14 cellular contexts compared by ENCODE assay signal in genomic region chr6:100300221-100300736, GRCh38.
DNase-seq lines count a peak whose midpoint lies in the region; ATAC-seq, FAIRE-seq and TF ChIP-seq lines count a peak whose summit lies in the region.
"Had no signal": no experiment of that assay in that cellular context is flagged by ENCODE, and none has a peak within 500 bp of the region (broad histone marks: within the 10 kb centered on the region; RNA-seq: fewer than 3 reads in every experiment).

No MANE protein-coding gene starts in this region.

- no peaks in the 10 kb centered on the region for H3K27me3 Mint-ChIP-seq in astrocyte (ENCODE audit: low read depth, unreplicated experiment)
- no peaks in the 10 kb centered on the region for H3K27me3 Mint-ChIP-seq in endothelial cell (ENCODE audit: unreplicated experiment)

- FAIRE-seq in A549 (lab: Jason Lieb, UNC) (peak; percentile 63), astrocyte (lab: Jason Lieb, UNC) (peak; percentile 99)

- no peak overlapping the region for H2BK120ac ChIP-seq in neuronal stem cell (ENCODE audit: low read depth, low read length)

- H3K9ac ChIP-seq in astrocyte (ENCODE audit: low read length) (peak overlapping the region; percentile 2), neuronal stem cell (ENCODE audit: low read depth, low read length, poor library complexity) (no peak overlapping the region)

- no peak overlapping the region for H3K4ac ChIP-seq in neuronal stem cell (ENCODE audit: low read length)

- no peak overlapping the region for H4K8ac ChIP-seq in neuronal stem cell (ENCODE audit: low read depth, low read length)

- POLR2A ChIA-PET in A549 (lab: Yijun Ruan, JAX) = no interaction called here

- peak in 1 of 2 experiments; percentile 11; a peak in 2 of 5 replicates for TF ChIP-seq RAD21 in A549 (conservative IDR thresholded peaks at IDR 0.05 in 1 of 2, IDR thresholded peaks at IDR 0.05 in 1 of 2)

- DNase-seq in A549 (ENCODE audit: low read depth in 1 of 2, low spot score in 1 of 2) = peak; percentile 59 to 94
- peak; percentile 88 for DNase-seq in HS-27A (ENCODE audit: low read depth)
- DNase-seq in astrocyte (ENCODE audit: low read depth) = peak; percentile 98
- peak; percentile 41 for DNase-seq in hepatocyte (ENCODE audit: low spot score)
- DNase-seq in neuronal stem cell (ENCODE audit: low spot score) = no peak
- no peak for DNase-seq in heart right ventricle
- DNase-seq in endothelial cell (ENCODE audit: low spot score) = no peak
- DNase-seq in uterus = no peak
- DNase-seq: activated CD4-positive, alpha-beta memory T cell treated with anti-CD3 and anti-CD28 coated beads, Interleukin-2, amount 10 ng/mL, durations not matched to agents 7 days and 5 days; stimulated activated CD4-positive, alpha-beta T cell treated with anti-CD3 and anti-CD28 coated beads, Interleukin-4, amount 100 ng/mL, for 24 hours; testis had no signal

- no peak overlapping the region for H2AK5ac ChIP-seq in neuronal stem cell (ENCODE audit: low read depth, low read length)

- H2BK5ac ChIP-seq in neuronal stem cell (ENCODE audit: low read length) = no peak overlapping the region

- no peaks in the 10 kb centered on the region for H3K9me3 Mint-ChIP-seq in astrocyte (ENCODE audit: unreplicated experiment)
- H3K9me3 Mint-ChIP-seq in endothelial cell (ENCODE audit: unreplicated experiment) = no peaks in the 10 kb centered on the region
- H3K9me3 Mint-ChIP-seq: activated CD4-positive, alpha-beta memory T cell treated with anti-CD3 and anti-CD28 coated beads, Interleukin-2, amount 10 ng/mL, durations not matched to agents 7 days and 5 days; nephron had no signal

- no peak overlapping the region for H2BK15ac ChIP-seq in neuronal stem cell (ENCODE audit: low read length)

- no peak overlapping the region for H4K91ac ChIP-seq in neuronal stem cell (ENCODE audit: low read depth, low read length, poor library complexity)

- H2AFZ ChIP-seq in astrocyte (ENCODE audit: low read depth, low read length) (no peak overlapping the region), hepatocyte (no peak overlapping the region), neuronal stem cell (ENCODE audit: low read length) (no peak overlapping the region)

- H3K27ac ChIP-seq in A549 (peak overlapping the region; percentile 88 to 92), astrocyte (ENCODE audit: low read depth, low read length) (peak overlapping the region; percentile 86), hepatocyte (peak overlapping the region; percentile 57), neuronal stem cell (replicated peaks; ENCODE audit: low read length) (no peak overlapping the region), heart right ventricle (no peak overlapping the region), uterus (no peak overlapping the region)
- H3K27ac ChIP-seq: ascending aorta, testis had no signal

- peak overlapping the region; percentile 94 for H3K27ac Mint-ChIP-seq in astrocyte (ENCODE audit: unreplicated experiment)
- no peak overlapping the region for H3K27ac Mint-ChIP-seq in endothelial cell (ENCODE audit: unreplicated experiment)
- H3K27ac Mint-ChIP-seq: activated CD4-positive, alpha-beta memory T cell treated with anti-CD3 and anti-CD28 coated beads, Interleukin-2, amount 10 ng/mL, durations not matched to agents 7 days and 5 days; B cell; nephron had no signal

- no peak overlapping the region for H3K23ac ChIP-seq in neuronal stem cell (ENCODE audit: low read depth, low read length, poor library complexity)

- 2% methylated on average over 3 of the region's 3 CpGs for WGBS in A549 (ENCODE audit: missing lambda C conversion rate)
- WGBS in hepatocyte (ENCODE audit: low lambda C conversion rate, missing lambda C conversion rate) = 71% methylated on average over 3 of the region's 3 CpGs
- WGBS in neuronal stem cell (ENCODE audit: extremely low coverage in 2 of 2, insufficient read length in 2 of 2, insufficient replicate concordance in 1 of 2), 2 donors = no CpG with 5 or more reads among the region's 3 CpGs
- 48 to 51% methylated on average over 3 of the region's 3 CpGs for WGBS in heart right ventricle, 2 donors

- no peak overlapping the region for H3K14ac ChIP-seq in neuronal stem cell (ENCODE audit: low read length)

- H3K4me3 ChIP-seq in A549 (no peak overlapping the region), astrocyte (ENCODE audit: insufficient read depth, low read depth, low read length) (peak overlapping the region; percentile 18), hepatocyte (no peak overlapping the region), neuronal stem cell (ENCODE audit: low read length in 2 of 2) (no peak overlapping the region), heart right ventricle (no peak overlapping the region), uterus (no peak overlapping the region)
- H3K4me3 ChIP-seq: ascending aorta, testis had no signal

- no peaks in the 10 kb centered on the region for H3K36me3 ChIP-seq in astrocyte (ENCODE audit: insufficient read depth, low read length)
- H3K36me3 ChIP-seq in hepatocyte (replicated peaks; ENCODE audit: insufficient read depth, low read depth) = no peaks in the 10 kb centered on the region
- H3K36me3 ChIP-seq in neuronal stem cell (replicated peaks in 1 of 2; ENCODE audit: control insufficient read depth in 2 of 2, insufficient read depth in 2 of 2, low read length in 2 of 2) = no peaks in the 10 kb centered on the region
- H3K36me3 ChIP-seq in heart right ventricle = no peaks in the 10 kb centered on the region
- no peaks in the 10 kb centered on the region for H3K36me3 ChIP-seq in uterus
- H3K36me3 ChIP-seq: ascending aorta had no signal

- H3K9me2 ChIP-seq in hepatocyte (replicated peaks; ENCODE audit: insufficient read depth) = no peaks in the 10 kb centered on the region

- no peaks in the 10 kb centered on the region for H3K79me2 ChIP-seq in astrocyte (ENCODE audit: insufficient read depth, low read length)
- no peaks in the 10 kb centered on the region for H3K79me2 ChIP-seq in hepatocyte

- ATAC-seq in A549 (peak; percentile 90 to 93), heart right ventricle (no peak)

- no peak overlapping the region for H2BK12ac ChIP-seq in neuronal stem cell (ENCODE audit: low read length)

- H3K18ac ChIP-seq in neuronal stem cell (ENCODE audit: low read length) = no peak overlapping the region

- peaks cover 16% of the 10 kb centered on the region for H3K4me1 Mint-ChIP-seq in astrocyte (ENCODE audit: low read depth, unreplicated experiment)
- peaks cover 7% of the 10 kb centered on the region for H3K4me1 Mint-ChIP-seq in endothelial cell (ENCODE audit: unreplicated experiment)
- H3K4me1 Mint-ChIP-seq: B cell had no signal

- CTCF ChIA-PET in A549 (lab: Yijun Ruan, JAX) = no interaction called here

- no peak overlapping the region for H3K4me3 Mint-ChIP-seq in astrocyte (ENCODE audit: unreplicated experiment)
- H3K4me3 Mint-ChIP-seq in endothelial cell (ENCODE audit: unreplicated experiment) = no peak overlapping the region
- H3K4me3 Mint-ChIP-seq: activated CD4-positive, alpha-beta memory T cell treated with anti-CD3 and anti-CD28 coated beads, Interleukin-2, amount 10 ng/mL, durations not matched to agents 7 days and 5 days; B cell; nephron had no signal

- H3K4me2 ChIP-seq in A549 (peak overlapping the region; percentile 73), astrocyte (ENCODE audit: low read length) (peak overlapping the region; percentile 64), hepatocyte (no peak overlapping the region), neuronal stem cell (ENCODE audit: insufficient read depth, low read length, poor library complexity, severe bottlenecking) (no peak overlapping the region)

- no peaks in the 10 kb centered on the region for H4K20me1 ChIP-seq in astrocyte (ENCODE audit: insufficient read depth, low read length)
- no peaks in the 10 kb centered on the region for H4K20me1 ChIP-seq in hepatocyte (ENCODE audit: insufficient read depth, poor library complexity, severe bottlenecking)

- H3K27me3 ChIP-seq in astrocyte (ENCODE audit: insufficient read depth, low read length) (no peaks in the 10 kb centered on the region), hepatocyte (no peaks in the 10 kb centered on the region), neuronal stem cell (ENCODE audit: control insufficient read depth in 3 of 3, insufficient read depth in 3 of 3, low read depth in 1 of 3, low read length in 3 of 3) (no peaks in the 10 kb centered on the region), heart right ventricle (no peaks in the 10 kb centered on the region), uterus (no peaks in the 10 kb centered on the region)
- H3K27me3 ChIP-seq: ascending aorta, testis had no signal

- H3K4me1 ChIP-seq in A549 = peaks cover 69% of the 10 kb centered on the region
- peaks cover 25% of the 10 kb centered on the region for H3K4me1 ChIP-seq in astrocyte (ENCODE audit: insufficient read depth, low read length)
- peaks cover 10% of the 10 kb centered on the region for H3K4me1 ChIP-seq in hepatocyte (ENCODE audit: insufficient read depth)
- H3K4me1 ChIP-seq in neuronal stem cell (ENCODE audit: control insufficient read depth in 2 of 2, insufficient read depth in 1 of 2, low read depth in 1 of 2, low read length in 2 of 2) = no peaks in the 10 kb centered on the region
- H3K4me1 ChIP-seq in heart right ventricle = no peaks in the 10 kb centered on the region
- H3K4me1 ChIP-seq in uterus = no peaks in the 10 kb centered on the region
- H3K4me1 ChIP-seq: ascending aorta, testis had no signal

- no peaks in the 10 kb centered on the region for H3K9me3 ChIP-seq in A549
- no peaks in the 10 kb centered on the region for H3K9me3 ChIP-seq in astrocyte (ENCODE audit: insufficient read depth, low read depth, low read length)
- no peaks in the 10 kb centered on the region for H3K9me3 ChIP-seq in hepatocyte (ENCODE audit: low read depth)
- H3K9me3 ChIP-seq in neuronal stem cell (replicated peaks in 1 of 2; ENCODE audit: control insufficient read depth in 2 of 2, insufficient read depth in 1 of 2, low read depth in 1 of 2, low read length in 2 of 2) = no peaks in the 10 kb centered on the region
- no peaks in the 10 kb centered on the region for H3K9me3 ChIP-seq in heart right ventricle
- no peaks in the 10 kb centered on the region for H3K9me3 ChIP-seq in uterus
- H3K9me3 ChIP-seq: ascending aorta, testis had no signal

- TF ChIP-seq POLR2A in A549 (IDR thresholded peaks at IDR 0.05; ENCODE audit: low read length) (no peak), uterus (IDR thresholded peaks at IDR 0.05) (no peak)

- H3K36me3 Mint-ChIP-seq in astrocyte (ENCODE audit: low read depth, unreplicated experiment) (no peaks in the 10 kb centered on the region), endothelial cell (ENCODE audit: low read depth, unreplicated experiment) (no peaks in the 10 kb centered on the region)

- intact Hi-C loops in heart right ventricle (cut with DNase I) (no loop called here), uterus (cut with DNase I; ENCODE audit: low total_unique reads) (no loop called here)

- TF ChIP-seq CTCF in A549 (IDR thresholded peaks at IDR 0.05) (no peak), astrocyte (IDR thresholded peaks at IDR 0.05; ENCODE audit: insufficient read depth, low read depth, low read length) (no peak), hepatocyte (IDR thresholded peaks at IDR 0.05; ENCODE audit: poor library complexity) (no peak), heart right ventricle (IDR thresholded peaks at IDR 0.05) (no peak), endothelial cell (IDR thresholded peaks at IDR 0.05; ENCODE audit: unreplicated experiment) (no peak), uterus (IDR thresholded peaks at IDR 0.05) (no peak)

- peak in 1 of 2 experiments; percentile 57; a peak in 1 of 5 replicates for TF ChIP-seq EP300 in A549 (IDR thresholded peaks at IDR 0.05)

- no peaks in the 10 kb centered on the region for H3K79me1 ChIP-seq in neuronal stem cell (ENCODE audit: low read depth, low read length)

Comparison
In these comparisons a context has a peak if more than half of its experiments do, and no peak if none do; other contexts are left out.
1. ATAC-seq: peak in A549 (2 of 2); none in heart right ventricle (0 of 8).
2. DNase-seq: peak in A549 (2 of 2), HS-27A (single experiment), astrocyte (single experiment) and hepatocyte (single experiment); none in neuronal stem cell (single experiment), heart right ventricle (0 of 2), endothelial cell (single experiment) and uterus (0 of 2).
3. H3K27ac ChIP-seq: peak in A549 (2 of 2), astrocyte (single experiment) and hepatocyte (single experiment); none in neuronal stem cell (single experiment), heart right ventricle (0 of 10) and uterus (0 of 2).
4. H3K4me2 ChIP-seq: peak in A549 (single experiment) and astrocyte (single experiment); none in hepatocyte (single experiment) and neuronal stem cell (single experiment).